Comparison of ENCODE assay signal across 2 cellular contexts in the genomic region with DNA sequence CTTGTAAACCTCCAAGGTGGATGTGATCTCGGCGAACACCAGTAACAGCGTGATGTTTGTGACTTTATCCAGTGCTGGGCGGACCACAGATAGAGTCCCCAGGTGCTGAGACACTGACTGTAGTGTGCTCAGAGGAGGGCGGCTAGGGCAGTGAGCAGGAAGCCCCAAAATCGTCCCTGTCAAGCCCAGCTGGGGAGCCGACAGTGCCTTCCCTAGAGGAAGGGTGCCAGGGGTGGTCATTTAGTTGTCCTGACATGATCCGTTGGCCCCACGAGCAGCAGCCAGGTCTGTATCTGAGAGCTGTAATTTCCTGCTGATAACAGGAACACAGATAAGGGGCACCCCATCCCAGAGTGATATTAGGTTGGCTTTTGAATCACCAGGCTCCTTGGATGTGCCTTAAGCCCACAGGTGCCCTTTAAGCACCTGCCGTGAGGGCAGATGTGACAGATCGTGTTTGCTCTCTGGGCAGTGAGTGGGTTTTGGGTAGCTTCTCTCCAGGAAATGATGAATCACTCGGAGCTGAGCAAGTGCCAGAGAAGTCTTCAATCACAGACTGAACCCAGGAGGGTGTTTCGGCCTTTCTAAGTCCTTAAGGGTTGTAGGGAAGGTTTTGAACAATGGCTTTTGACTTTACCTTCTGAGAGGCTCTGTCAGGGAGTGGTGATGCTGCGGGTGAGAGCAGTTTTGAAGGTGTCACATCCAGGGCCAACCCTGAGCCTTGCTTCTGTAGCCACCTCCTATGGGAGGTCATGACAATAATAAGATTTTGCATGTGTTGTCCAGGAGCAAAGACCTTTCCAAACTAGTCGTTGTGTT.
TF ChIP-seq lines count a peak whose summit lies in the region.

No MANE protein-coding gene starts in this region.

TF ChIP-seq in liver, 16 proteins besides CTCF, POLR2A, EP300 and RAD21 (continued from another document):
- TF ChIP-seq, protein P1, sequence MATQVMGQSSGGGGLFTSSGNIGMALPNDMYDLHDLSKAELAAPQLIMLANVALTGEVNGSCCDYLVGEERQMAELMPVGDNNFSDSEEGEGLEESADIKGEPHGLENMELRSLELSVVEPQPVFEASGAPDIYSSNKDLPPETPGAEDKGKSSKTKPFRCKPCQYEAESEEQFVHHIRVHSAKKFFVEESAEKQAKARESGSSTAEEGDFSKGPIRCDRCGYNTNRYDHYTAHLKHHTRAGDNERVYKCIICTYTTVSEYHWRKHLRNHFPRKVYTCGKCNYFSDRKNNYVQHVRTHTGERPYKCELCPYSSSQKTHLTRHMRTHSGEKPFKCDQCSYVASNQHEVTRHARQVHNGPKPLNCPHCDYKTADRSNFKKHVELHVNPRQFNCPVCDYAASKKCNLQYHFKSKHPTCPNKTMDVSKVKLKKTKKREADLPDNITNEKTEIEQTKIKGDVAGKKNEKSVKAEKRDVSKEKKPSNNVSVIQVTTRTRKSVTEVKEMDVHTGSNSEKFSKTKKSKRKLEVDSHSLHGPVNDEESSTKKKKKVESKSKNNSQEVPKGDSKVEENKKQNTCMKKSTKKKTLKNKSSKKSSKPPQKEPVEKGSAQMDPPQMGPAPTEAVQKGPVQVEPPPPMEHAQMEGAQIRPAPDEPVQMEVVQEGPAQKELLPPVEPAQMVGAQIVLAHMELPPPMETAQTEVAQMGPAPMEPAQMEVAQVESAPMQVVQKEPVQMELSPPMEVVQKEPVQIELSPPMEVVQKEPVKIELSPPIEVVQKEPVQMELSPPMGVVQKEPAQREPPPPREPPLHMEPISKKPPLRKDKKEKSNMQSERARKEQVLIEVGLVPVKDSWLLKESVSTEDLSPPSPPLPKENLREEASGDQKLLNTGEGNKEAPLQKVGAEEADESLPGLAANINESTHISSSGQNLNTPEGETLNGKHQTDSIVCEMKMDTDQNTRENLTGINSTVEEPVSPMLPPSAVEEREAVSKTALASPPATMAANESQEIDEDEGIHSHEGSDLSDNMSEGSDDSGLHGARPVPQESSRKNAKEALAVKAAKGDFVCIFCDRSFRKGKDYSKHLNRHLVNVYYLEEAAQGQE (IDR thresholded peaks at IDR 0.05): no peak
- TF ChIP-seq FOXA2 (IDR thresholded peaks at IDR 0.05) (no peak), RXRA (IDR thresholded peaks at IDR 0.05) (peak in 1 of 2 donors; percentile 11), EGR1 (IDR thresholded peaks at IDR 0.05; ENCODE audit: low read depth in 2 of 2) (no peak), HNF4G (IDR thresholded peaks at IDR 0.05) (no peak), SP1 (IDR thresholded peaks at IDR 0.05) (no peak), FOXA1 (IDR thresholded peaks at IDR 0.05) (no peak), GABPA (IDR thresholded peaks at IDR 0.05 in 1 of 2, conservative IDR thresholded peaks at IDR 0.05 in 1 of 2) (no peak), NR2F2 (IDR thresholded peaks at IDR 0.05) (no peak), HNF4A (conservative IDR thresholded peaks at IDR 0.05) (peak in 1 of 2 donors; percentile 24), JUND (IDR thresholded peaks at IDR 0.05) (peak in 1 of 2 donors; percentile 85)
- TF ChIP-seq, protein P2, sequence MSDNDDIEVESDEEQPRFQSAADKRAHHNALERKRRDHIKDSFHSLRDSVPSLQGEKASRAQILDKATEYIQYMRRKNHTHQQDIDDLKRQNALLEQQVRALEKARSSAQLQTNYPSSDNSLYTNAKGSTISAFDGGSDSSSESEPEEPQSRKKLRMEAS (IDR thresholded peaks at IDR 0.05): no peak
- TF ChIP-seq, protein P3, sequence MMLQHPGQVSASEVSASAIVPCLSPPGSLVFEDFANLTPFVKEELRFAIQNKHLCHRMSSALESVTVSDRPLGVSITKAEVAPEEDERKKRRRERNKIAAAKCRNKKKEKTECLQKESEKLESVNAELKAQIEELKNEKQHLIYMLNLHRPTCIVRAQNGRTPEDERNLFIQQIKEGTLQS (IDR thresholded peaks at IDR 0.05): no peak
- TF ChIP-seq, protein P4, sequence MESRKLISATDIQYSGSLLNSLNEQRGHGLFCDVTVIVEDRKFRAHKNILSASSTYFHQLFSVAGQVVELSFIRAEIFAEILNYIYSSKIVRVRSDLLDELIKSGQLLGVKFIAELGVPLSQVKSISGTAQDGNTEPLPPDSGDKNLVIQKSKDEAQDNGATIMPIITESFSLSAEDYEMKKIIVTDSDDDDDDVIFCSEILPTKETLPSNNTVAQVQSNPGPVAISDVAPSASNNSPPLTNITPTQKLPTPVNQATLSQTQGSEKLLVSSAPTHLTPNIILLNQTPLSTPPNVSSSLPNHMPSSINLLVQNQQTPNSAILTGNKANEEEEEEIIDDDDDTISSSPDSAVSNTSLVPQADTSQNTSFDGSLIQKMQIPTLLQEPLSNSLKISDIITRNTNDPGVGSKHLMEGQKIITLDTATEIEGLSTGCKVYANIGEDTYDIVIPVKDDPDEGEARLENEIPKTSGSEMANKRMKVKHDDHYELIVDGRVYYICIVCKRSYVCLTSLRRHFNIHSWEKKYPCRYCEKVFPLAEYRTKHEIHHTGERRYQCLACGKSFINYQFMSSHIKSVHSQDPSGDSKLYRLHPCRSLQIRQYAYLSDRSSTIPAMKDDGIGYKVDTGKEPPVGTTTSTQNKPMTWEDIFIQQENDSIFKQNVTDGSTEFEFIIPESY (IDR thresholded peaks at IDR 0.05): no peak

TF ChIP-seq in HepG2, 621 proteins besides CTCF, POLR2A, EP300 and RAD21 (continued from another document):
- TF ChIP-seq, protein P5, sequence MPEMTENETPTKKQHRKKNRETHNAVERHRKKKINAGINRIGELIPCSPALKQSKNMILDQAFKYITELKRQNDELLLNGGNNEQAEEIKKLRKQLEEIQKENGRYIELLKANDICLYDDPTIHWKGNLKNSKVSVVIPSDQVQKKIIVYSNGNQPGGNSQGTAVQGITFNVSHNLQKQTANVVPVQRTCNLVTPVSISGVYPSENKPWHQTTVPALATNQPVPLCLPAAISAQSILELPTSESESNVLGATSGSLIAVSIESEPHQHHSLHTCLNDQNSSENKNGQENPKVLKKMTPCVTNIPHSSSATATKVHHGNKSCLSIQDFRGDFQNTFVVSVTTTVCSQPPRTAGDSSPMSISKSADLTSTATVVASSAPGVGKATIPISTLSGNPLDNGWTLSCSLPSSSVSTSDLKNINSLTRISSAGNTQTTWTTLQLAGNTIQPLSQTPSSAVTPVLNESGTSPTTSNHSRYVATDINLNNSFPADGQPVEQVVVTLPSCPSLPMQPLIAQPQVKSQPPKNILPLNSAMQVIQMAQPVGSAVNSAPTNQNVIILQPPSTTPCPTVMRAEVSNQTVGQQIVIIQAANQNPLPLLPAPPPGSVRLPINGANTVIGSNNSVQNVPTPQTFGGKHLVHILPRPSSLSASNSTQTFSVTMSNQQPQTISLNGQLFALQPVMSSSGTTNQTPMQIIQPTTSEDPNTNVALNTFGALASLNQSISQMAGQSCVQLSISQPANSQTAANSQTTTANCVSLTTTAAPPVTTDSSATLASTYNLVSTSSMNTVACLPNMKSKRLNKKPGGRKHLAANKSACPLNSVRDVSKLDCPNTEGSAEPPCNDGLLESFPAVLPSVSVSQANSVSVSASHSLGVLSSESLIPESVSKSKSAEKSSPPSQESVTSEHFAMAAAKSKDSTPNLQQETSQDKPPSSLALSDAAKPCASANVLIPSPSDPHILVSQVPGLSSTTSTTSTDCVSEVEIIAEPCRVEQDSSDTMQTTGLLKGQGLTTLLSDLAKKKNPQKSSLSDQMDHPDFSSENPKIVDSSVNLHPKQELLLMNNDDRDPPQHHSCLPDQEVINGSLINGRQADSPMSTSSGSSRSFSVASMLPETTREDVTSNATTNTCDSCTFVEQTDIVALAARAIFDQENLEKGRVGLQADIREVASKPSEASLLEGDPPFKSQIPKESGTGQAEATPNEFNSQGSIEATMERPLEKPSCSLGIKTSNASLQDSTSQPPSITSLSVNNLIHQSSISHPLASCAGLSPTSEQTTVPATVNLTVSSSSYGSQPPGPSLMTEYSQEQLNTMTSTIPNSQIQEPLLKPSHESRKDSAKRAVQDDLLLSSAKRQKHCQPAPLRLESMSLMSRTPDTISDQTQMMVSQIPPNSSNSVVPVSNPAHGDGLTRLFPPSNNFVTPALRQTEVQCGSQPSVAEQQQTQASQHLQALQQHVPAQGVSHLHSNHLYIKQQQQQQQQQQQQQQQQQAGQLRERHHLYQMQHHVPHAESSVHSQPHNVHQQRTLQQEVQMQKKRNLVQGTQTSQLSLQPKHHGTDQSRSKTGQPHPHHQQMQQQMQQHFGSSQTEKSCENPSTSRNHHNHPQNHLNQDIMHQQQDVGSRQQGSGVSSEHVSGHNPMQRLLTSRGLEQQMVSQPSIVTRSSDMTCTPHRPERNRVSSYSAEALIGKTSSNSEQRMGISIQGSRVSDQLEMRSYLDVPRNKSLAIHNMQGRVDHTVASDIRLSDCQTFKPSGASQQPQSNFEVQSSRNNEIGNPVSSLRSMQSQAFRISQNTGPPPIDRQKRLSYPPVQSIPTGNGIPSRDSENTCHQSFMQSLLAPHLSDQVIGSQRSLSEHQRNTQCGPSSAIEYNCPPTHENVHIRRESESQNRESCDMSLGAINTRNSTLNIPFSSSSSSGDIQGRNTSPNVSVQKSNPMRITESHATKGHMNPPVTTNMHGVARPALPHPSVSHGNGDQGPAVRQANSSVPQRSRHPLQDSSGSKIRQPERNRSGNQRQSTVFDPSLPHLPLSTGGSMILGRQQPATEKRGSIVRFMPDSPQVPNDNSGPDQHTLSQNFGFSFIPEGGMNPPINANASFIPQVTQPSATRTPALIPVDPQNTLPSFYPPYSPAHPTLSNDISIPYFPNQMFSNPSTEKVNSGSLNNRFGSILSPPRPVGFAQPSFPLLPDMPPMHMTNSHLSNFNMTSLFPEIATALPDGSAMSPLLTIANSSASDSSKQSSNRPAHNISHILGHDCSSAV (CRISPR knock-in tag; IDR thresholded peaks at IDR 0.05; ENCODE audit: borderline replicate concordance): no peak
- TF ChIP-seq SOX6 (IDR thresholded peaks at IDR 0.05): no peak
- no peak for TF ChIP-seq SOX6 (CRISPR knock-in tag; IDR thresholded peaks at IDR 0.05)
- no peak for TF ChIP-seq ZNF775 (CRISPR knock-in tag; IDR thresholded peaks at IDR 0.05; ENCODE audit: borderline replicate concordance)
- TF ChIP-seq NONO (IDR thresholded peaks at IDR 0.05): no peak
- no peak for TF ChIP-seq NONO (CRISPR knock-in tag; conservative IDR thresholded peaks at IDR 0.05)
- no peak for TF ChIP-seq ZNF749 (CRISPR knock-in tag; IDR thresholded peaks at IDR 0.05; ENCODE audit: borderline replicate concordance)
- TF ChIP-seq NFE2 (CRISPR knock-in tag; IDR thresholded peaks at IDR 0.05): no peak
- no peak for TF ChIP-seq MBNL3 (CRISPR knock-in tag; conservative IDR thresholded peaks at IDR 0.05)
- TF ChIP-seq GLI4 (CRISPR knock-in tag; IDR thresholded peaks at IDR 0.05; ENCODE audit: borderline replicate concordance): no peak
- TF ChIP-seq ARHGAP35 (CRISPR knock-in tag; IDR thresholded peaks at IDR 0.05; ENCODE audit: borderline replicate concordance): no peak
- TF ChIP-seq, protein P6, sequence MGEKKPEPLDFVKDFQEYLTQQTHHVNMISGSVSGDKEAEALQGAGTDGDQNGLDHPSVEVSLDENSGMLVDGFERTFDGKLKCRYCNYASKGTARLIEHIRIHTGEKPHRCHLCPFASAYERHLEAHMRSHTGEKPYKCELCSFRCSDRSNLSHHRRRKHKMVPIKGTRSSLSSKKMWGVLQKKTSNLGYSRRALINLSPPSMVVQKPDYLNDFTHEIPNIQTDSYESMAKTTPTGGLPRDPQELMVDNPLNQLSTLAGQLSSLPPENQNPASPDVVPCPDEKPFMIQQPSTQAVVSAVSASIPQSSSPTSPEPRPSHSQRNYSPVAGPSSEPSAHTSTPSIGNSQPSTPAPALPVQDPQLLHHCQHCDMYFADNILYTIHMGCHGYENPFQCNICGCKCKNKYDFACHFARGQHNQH (CRISPR knock-in tag; IDR thresholded peaks at IDR 0.05): no peak
- no peak for TF ChIP-seq SPEN (CRISPR knock-in tag; IDR thresholded peaks at IDR 0.05; ENCODE audit: low read depth)
- TF ChIP-seq FOXA3 (CRISPR knock-in tag; IDR thresholded peaks at IDR 0.05): no peak
